In the genomic region with DNA sequence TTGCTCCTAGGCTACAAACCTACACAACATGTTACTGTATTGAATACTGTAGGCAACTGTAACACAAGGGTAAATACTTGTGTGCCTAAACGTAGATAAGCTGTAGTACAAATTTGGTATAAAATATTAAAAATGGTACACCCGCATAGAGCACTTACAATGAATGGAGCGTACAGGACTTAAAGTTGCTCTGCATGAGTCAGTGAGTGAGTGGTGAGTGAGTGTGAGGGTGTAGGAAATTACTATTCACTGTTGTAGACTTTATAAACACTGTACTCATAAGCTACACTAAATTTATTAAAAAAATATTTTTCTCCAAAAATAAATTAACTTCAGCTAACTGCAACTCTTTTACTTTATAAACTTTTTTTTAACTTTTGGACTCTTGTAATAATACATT, we compare ENCODE assay signal across 20 cellular contexts.
DNase-seq lines count a peak whose midpoint lies in the region; ATAC-seq, FAIRE-seq and TF ChIP-seq lines count a peak whose summit lies in the region.
"Had no signal": no experiment of that assay in that cellular context is flagged by ENCODE, and none has a peak within 500 bp of the region (broad histone marks: within the 10 kb centered on the region; RNA-seq: fewer than 3 reads in every experiment).

No MANE protein-coding gene starts in this region.

- H3K36me3 ChIP-seq in astrocyte (ENCODE audit: insufficient read depth, low read length) = no peaks in the 10 kb centered on the region

- no peaks in the 10 kb centered on the region for H3K79me2 ChIP-seq in astrocyte (ENCODE audit: insufficient read depth, low read length)

- H3K27ac ChIP-seq in astrocyte (ENCODE audit: low read depth, low read length) = peak overlapping the region; percentile 57

- peaks cover 25% of the 10 kb centered on the region for H3K4me1 Mint-ChIP-seq in astrocyte (ENCODE audit: low read depth, unreplicated experiment)
- H3K4me1 Mint-ChIP-seq: CD14-positive monocyte had no signal

- H3K4me2 ChIP-seq in astrocyte (ENCODE audit: low read length) = peak overlapping the region; percentile 34

- no peak for TF ChIP-seq CTCF in astrocyte (IDR thresholded peaks at IDR 0.05; ENCODE audit: insufficient read depth, low read depth, low read length)

- H3K4me1 ChIP-seq in astrocyte (ENCODE audit: insufficient read depth, low read length) = peaks cover 8% of the 10 kb centered on the region

- H3K36me3 Mint-ChIP-seq in astrocyte (ENCODE audit: low read depth, unreplicated experiment) = no peaks in the 10 kb centered on the region
- H3K36me3 Mint-ChIP-seq: CD14-positive monocyte had no signal

- H3K9ac ChIP-seq in astrocyte (ENCODE audit: low read length) = no peak overlapping the region

- H3K27me3 Mint-ChIP-seq in astrocyte (ENCODE audit: low read depth, unreplicated experiment) = no peaks in the 10 kb centered on the region

- no peaks in the 10 kb centered on the region for H3K9me3 ChIP-seq in astrocyte (ENCODE audit: insufficient read depth, low read depth, low read length)

- H2AFZ ChIP-seq in astrocyte (ENCODE audit: low read depth, low read length) = peak overlapping the region; percentile 15

- DNase-seq in EH (ENCODE audit: low read depth) (peak; percentile 13), M059J (ENCODE audit: low read depth) (peak; percentile 56), astrocyte (ENCODE audit: low read depth) (peak; percentile 20), kidney glomerular epithelial cell (lab: John Stamatoyannopoulos, UW) (peak; percentile 69), NCI-H748 treated with DMSO at 0.1 percent for 48 hours (lab: John Stamatoyannopoulos, UW) (no peak)
- DNase-seq in activated CD4-positive, alpha-beta T cell treated with anti-CD3 and anti-CD28 coated beads, Interleukin-2, amount 50 U/mL, for 1 hour = no peak
- DNase-seq: 8988T, DMS 273 treated with DMSO at 0.1 percent for 48 hours, DND-41, GF-D8, NCI-H1417 treated with DMSO at 0.1 percent for 48 hours, NCI-H187 treated with DMSO at 0.1 percent for 48 hours, NCI-H446, NCI-H774 had no signal

- H3K4me3 Mint-ChIP-seq in astrocyte (ENCODE audit: unreplicated experiment) = no peak overlapping the region
- H3K4me3 Mint-ChIP-seq: CD14-positive monocyte had no signal

- H3K9me3 Mint-ChIP-seq in astrocyte (ENCODE audit: unreplicated experiment) = no peaks in the 10 kb centered on the region

- no peaks in the 10 kb centered on the region for H4K20me1 ChIP-seq in astrocyte (ENCODE audit: insufficient read depth, low read length)

- H3K4me3 ChIP-seq in astrocyte (ENCODE audit: insufficient read depth, low read depth, low read length) = no peak overlapping the region
- H3K4me3 ChIP-seq: K562 had no signal

- no peak for ATAC-seq in HG03457 (IDR thresholded peaks at IDR 0.05; ENCODE audit: unreplicated experiment)
- no peak for ATAC-seq in HG02852 (IDR thresholded peaks at IDR 0.05; ENCODE audit: unreplicated experiment)
- ATAC-seq: HCT116, K562 had no signal

- no peak overlapping the region for H3K27ac Mint-ChIP-seq in astrocyte (ENCODE audit: unreplicated experiment)

- no peak for FAIRE-seq in astrocyte (lab: Jason Lieb, UNC)
- FAIRE-seq: GM19239, K562 had no signal

- H3K27me3 ChIP-seq in astrocyte (ENCODE audit: insufficient read depth, low read length) = no peaks in the 10 kb centered on the region

Comparison
In these comparisons a context has a peak if more than half of its experiments do, and no peak if none do; other contexts are left out.
1. DNase-seq: peak in EH (single experiment), M059J (single experiment), astrocyte (single experiment) and kidney glomerular epithelial cell (single experiment); none in NCI-H748 treated with DMSO at 0.1 percent for 48 hours (single experiment) and activated CD4-positive, alpha-beta T cell treated with anti-CD3 and anti-CD28 coated beads, Interleukin-2, amount 50 U/mL, for 1 hour (single experiment).